1 cellular context compared by ENCODE assay signal in genomic region chr3:69724722-69725435, GRCh38.
TF ChIP-seq lines count a peak whose summit lies in the region.

No MANE protein-coding gene starts in this region.

TF ChIP-seq in K562, 482 proteins besides CTCF, POLR2A, EP300 and RAD21 (continued from another document and continues in another):
- no peak for TF ChIP-seq PBX2 (CRISPR knock-in tag; IDR thresholded peaks at IDR 0.05; ENCODE audit: low read depth)
- peak; percentile 84 for TF ChIP-seq PBX2 (tag; conservative IDR thresholded peaks at IDR 0.05; ENCODE audit: low read depth)
- peak; percentile 51; the same call in 1 of the 2 replicates for TF ChIP-seq NFE2L1 (tag; IDR thresholded peaks at IDR 0.05; ENCODE audit: borderline replicate concordance, low read depth)
- TF ChIP-seq MCM3 (IDR thresholded peaks at IDR 0.05) = no peak
- no peak for TF ChIP-seq E4F1 (CRISPR knock-in tag; IDR thresholded peaks at IDR 0.05; ENCODE audit: borderline replicate concordance)
- TF ChIP-seq CBFA2T2 (conservative IDR thresholded peaks at IDR 0.05) = peak; percentile 96
- no peak for TF ChIP-seq RBBP5 (IDR thresholded peaks at IDR 0.05; ENCODE audit: borderline replicate concordance, insufficient read depth, low read length, poor library complexity, severe bottlenecking)
- no peak for TF ChIP-seq SAFB2 (IDR thresholded peaks at IDR 0.05; ENCODE audit: borderline replicate concordance, low read depth, low read length, severe bottlenecking)
- TF ChIP-seq TAF1 (IDR thresholded peaks at IDR 0.05; ENCODE audit: control insufficient read depth, extremely low read depth, insufficient read depth, low read length, severe bottlenecking) = no peak
- no peak for TF ChIP-seq PTBP1 (IDR thresholded peaks at IDR 0.05; ENCODE audit: low read depth, low read length)
- TF ChIP-seq THRA (IDR thresholded peaks at IDR 0.05) = no peak
- 0 out of 2 replicates have a peak, but pooled peaks have one; percentile 7 for TF ChIP-seq L3MBTL2 (IDR thresholded peaks at IDR 0.05)
- TF ChIP-seq CBX1 (IDR thresholded peaks at IDR 0.05; ENCODE audit: low read depth) = no peak
- TF ChIP-seq ARID3A (IDR thresholded peaks at IDR 0.05; ENCODE audit: borderline replicate concordance, low read depth, low read length) = no peak
- no peak for TF ChIP-seq SREBF1 (IDR thresholded peaks at IDR 0.05; ENCODE audit: borderline replicate concordance, low read depth, low read length)
- peak; percentile 76 for TF ChIP-seq MAFK (IDR thresholded peaks at IDR 0.05; ENCODE audit: low read length)
- peak; percentile 59 for TF ChIP-seq LEF1 (IDR thresholded peaks at IDR 0.05)
- TF ChIP-seq ZNF644 (tag; IDR thresholded peaks at IDR 0.05; ENCODE audit: low read depth) = 0 out of 2 replicates have a peak, but pooled peaks have one; percentile 40
- TF ChIP-seq MAFG (tag; conservative IDR thresholded peaks at IDR 0.05) = peak; percentile 91
- TF ChIP-seq PTRF (tag; IDR thresholded peaks at IDR 0.05) = no peak
- peak; percentile 69; the same call in 1 of the 2 replicates for TF ChIP-seq ZEB2 (IDR thresholded peaks at IDR 0.05)
- peak; percentile 95 for TF ChIP-seq DPF2 (IDR thresholded peaks at IDR 0.05)
- TF ChIP-seq MAFF (IDR thresholded peaks at IDR 0.05; ENCODE audit: low read length) = peak; percentile 87
- TF ChIP-seq ETV1 (tag; conservative IDR thresholded peaks at IDR 0.05; ENCODE audit: low read depth) = 0 out of 2 replicates have a peak, but pooled peaks have one; percentile 19
- no peak for TF ChIP-seq KLF6 (CRISPR knock-in tag; IDR thresholded peaks at IDR 0.05; ENCODE audit: borderline replicate concordance)
- no peak for TF ChIP-seq ZNF124 (CRISPR knock-in tag; IDR thresholded peaks at IDR 0.05)
- TF ChIP-seq MXI1 (IDR thresholded peaks at IDR 0.05; ENCODE audit: low read depth, low read length) = no peak
- peak; percentile 56 to 75; a peak in 2 of 4 replicates for TF ChIP-seq ARNT (IDR thresholded peaks at IDR 0.05)
- TF ChIP-seq TRIM24 (IDR thresholded peaks at IDR 0.05) = peak; percentile 95 to 97
- TF ChIP-seq SMARCC2 (IDR thresholded peaks at IDR 0.05; ENCODE audit: low read depth) = peak; percentile 82
- TF ChIP-seq TARDBP (IDR thresholded peaks at IDR 0.05) = no peak
- TF ChIP-seq IRF9 (tag; IDR thresholded peaks at IDR 0.05) = 0 out of 2 replicates have a peak, but pooled peaks have one; percentile 25
- TF ChIP-seq ATF1 (CRISPR knock-in tag; IDR thresholded peaks at IDR 0.05) = no peak
- TF ChIP-seq ATF1 (tag; IDR thresholded peaks at IDR 0.05) = peak; percentile 45; the same call in 1 of the 2 replicates
- no peak for TF ChIP-seq CCAR2 (IDR thresholded peaks at IDR 0.05; ENCODE audit: low read depth, low read length)
- TF ChIP-seq SMARCB1 (IDR thresholded peaks at IDR 0.05; ENCODE audit: insufficient read length, low read depth) = peak; percentile 60
- peak; percentile 98 for TF ChIP-seq CBFA2T3 (IDR thresholded peaks at IDR 0.05)
- TF ChIP-seq HOXB6 (CRISPR knock-in tag; IDR thresholded peaks at IDR 0.05; ENCODE audit: borderline replicate concordance) = no peak
- TF ChIP-seq ZNF639 (CRISPR knock-in tag; conservative IDR thresholded peaks at IDR 0.05 in 1 of 2, IDR thresholded peaks at IDR 0.05 in 1 of 2) = no peak; a peak in 1 of 4 replicates
- TF ChIP-seq ZBTB5 (IDR thresholded peaks at IDR 0.05) = no peak
- TF ChIP-seq VEZF1 (CRISPR knock-in tag; IDR thresholded peaks at IDR 0.05) = peak; percentile 48; the same call in 1 of the 2 replicates
- TF ChIP-seq HMGN3 (IDR thresholded peaks at IDR 0.05; ENCODE audit: borderline replicate concordance, extremely low read depth, insufficient read length, low read depth, low read length) = peak; percentile 90
- TF ChIP-seq PRMT5 (CRISPR knock-in tag; IDR thresholded peaks at IDR 0.05) = no peak
- TF ChIP-seq HDAC2 (IDR thresholded peaks at IDR 0.05) = peak; percentile 65
- no peak for TF ChIP-seq RFX5 (IDR thresholded peaks at IDR 0.05; ENCODE audit: low read depth, low read length)
- no peak for TF ChIP-seq CHD4 (IDR thresholded peaks at IDR 0.05; ENCODE audit: insufficient read depth, insufficient replicate concordance, low read depth, low read length, poor library complexity, severe bottlenecking)
- no peak for TF ChIP-seq ZNF408 (CRISPR knock-in tag; IDR thresholded peaks at IDR 0.05; ENCODE audit: low read depth)
- peak; percentile 89; the same call in 1 of the 2 replicates for TF ChIP-seq STAT5A (IDR thresholded peaks at IDR 0.05; ENCODE audit: borderline replicate concordance, low read length)
- TF ChIP-seq ZC3H4 (CRISPR knock-in tag; IDR thresholded peaks at IDR 0.05; ENCODE audit: borderline replicate concordance) = no peak
- peak; percentile 82 for TF ChIP-seq MTA3 (IDR thresholded peaks at IDR 0.05; ENCODE audit: borderline replicate concordance)
- peak; percentile 11 for TF ChIP-seq NFYB (IDR thresholded peaks at IDR 0.05; ENCODE audit: extremely low read depth, insufficient read length)
- TF ChIP-seq RNF2 (IDR thresholded peaks at IDR 0.05) = peak; percentile 97
